In the genomic region with DNA sequence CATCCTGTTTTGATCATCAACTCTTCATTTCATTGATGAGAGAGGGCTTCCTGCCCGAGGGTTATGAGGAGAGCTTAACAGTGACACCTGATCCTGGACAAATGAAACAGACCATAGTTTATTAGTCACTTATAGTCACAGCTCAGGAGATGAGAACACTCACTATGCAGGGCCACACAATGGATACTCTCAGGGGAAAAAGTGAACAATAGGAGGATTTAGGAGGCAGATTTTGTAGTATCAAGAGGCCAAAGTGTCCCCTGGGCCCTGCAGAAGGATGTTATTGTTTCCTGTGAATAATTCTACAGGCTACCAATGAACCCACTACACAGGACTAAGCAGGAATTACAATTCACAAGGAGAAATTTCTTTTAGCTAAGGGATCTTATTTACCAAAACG, we compare ENCODE assay signal across 19 cellular contexts.
DNase-seq lines count a peak whose midpoint lies in the region; ATAC-seq and TF ChIP-seq lines count a peak whose summit lies in the region.
"Had no signal": no experiment of that assay in that cellular context is flagged by ENCODE, and none has a peak within 500 bp of the region (broad histone marks: within the 10 kb centered on the region; RNA-seq: fewer than 3 reads in every experiment).

No MANE protein-coding gene starts in this region.

- H3K36me3 Mint-ChIP-seq in neural progenitor cell: no peaks in the 10 kb centered on the region
- H3K36me3 Mint-ChIP-seq: CD8-positive, alpha-beta T cell had no signal

- no peak overlapping the region for H3K27ac ChIP-seq in neural progenitor cell
- H3K27ac ChIP-seq: SJSA1 had no signal

- H3F3A ChIP-seq in neural progenitor cell (ENCODE audit: low read depth): no peaks in the 10 kb centered on the region

- H3K27ac Mint-ChIP-seq in neural progenitor cell: no peak overlapping the region
- H3K27ac Mint-ChIP-seq: CD8-positive, alpha-beta T cell; T-helper 17 cell had no signal

- H3K79me2 ChIP-seq in neural progenitor cell (ENCODE audit: low read depth): no peaks in the 10 kb centered on the region

- H4K20me1 ChIP-seq in neural progenitor cell (ENCODE audit: low read depth): no peaks in the 10 kb centered on the region

- DNase-seq in DMS153 (lab: John Stamatoyannopoulos, UW) (peak; percentile 72), M059J (ENCODE audit: low read depth) (peak; percentile 2), NCI-H510A treated with DMSO at 0.1 percent for 48 hours (lab: John Stamatoyannopoulos, UW) (peak; percentile 64), neural progenitor cell (ENCODE audit: low spot score) (peak; percentile 49), NCI-H524 (lab: John Stamatoyannopoulos, UW) (no peak)
- DNase-seq: Calu3; CD8-positive, alpha-beta T cell; KG1; NCI-H1105; NCI-H146; NCI-H2171; NCI-H345; NCI-H526 treated with DMSO at 0.1 percent for 48 hours; T-helper 17 cell had no signal

- no peak overlapping the region for H2AFZ ChIP-seq in neural progenitor cell (replicated peaks)

- H3K4me2 ChIP-seq in neural progenitor cell: no peak overlapping the region

- no peak overlapping the region for H3K4me3 Mint-ChIP-seq in neural progenitor cell
- H3K4me3 Mint-ChIP-seq: CD8-positive, alpha-beta T cell; T-helper 17 cell had no signal

- H3K4me3 ChIP-seq in neural progenitor cell: no peak overlapping the region
- H3K4me3 ChIP-seq: SJSA1 had no signal

- H3K4me1 Mint-ChIP-seq in neural progenitor cell: peaks cover 6% of the 10 kb centered on the region
- H3K4me1 Mint-ChIP-seq: T-helper 17 cell had no signal

- no peaks in the 10 kb centered on the region for H3K9me3 ChIP-seq in neural progenitor cell (ENCODE audit: low read depth)
- H3K9me3 ChIP-seq: SJSA1 had no signal

- no peaks in the 10 kb centered on the region for H3K27me3 ChIP-seq in neural progenitor cell
- H3K27me3 ChIP-seq: SJSA1 had no signal

- H3K27me3 Mint-ChIP-seq in neural progenitor cell (ENCODE audit: insufficient read depth, low read depth): no peaks in the 10 kb centered on the region
- H3K27me3 Mint-ChIP-seq: T-helper 17 cell had no signal

- no peak for TF ChIP-seq CTCF in neural progenitor cell (IDR thresholded peaks at IDR 0.05)

- no peak for ATAC-seq in GM21825 (IDR thresholded peaks at IDR 0.05; ENCODE audit: unreplicated experiment)
- ATAC-seq in GM19452 (IDR thresholded peaks at IDR 0.05; ENCODE audit: unreplicated experiment): no peak
- ATAC-seq: CD8-positive, alpha-beta T cell; HCT116; Right ventricle myocardium inferior; T-helper 17 cell had no signal

- H3K36me3 ChIP-seq in neural progenitor cell: no peaks in the 10 kb centered on the region
- H3K36me3 ChIP-seq: SJSA1 had no signal

- H3K9me3 Mint-ChIP-seq in neural progenitor cell: no peaks in the 10 kb centered on the region
- H3K9me3 Mint-ChIP-seq: CD8-positive, alpha-beta T cell had no signal

- H3K9ac ChIP-seq in neural progenitor cell: no peak overlapping the region

- H3K4me1 ChIP-seq in neural progenitor cell: peaks cover 9% of the 10 kb centered on the region
- H3K4me1 ChIP-seq: SJSA1 had no signal

Comparison
In these comparisons a context has a peak if more than half of its experiments do, and no peak if none do; other contexts are left out.
1. DNase-seq: peak in DMS153 (single experiment), M059J (single experiment), NCI-H510A treated with DMSO at 0.1 percent for 48 hours (single experiment) and neural progenitor cell (single experiment); none in NCI-H524 (0 of 2).